In the genomic region with DNA sequence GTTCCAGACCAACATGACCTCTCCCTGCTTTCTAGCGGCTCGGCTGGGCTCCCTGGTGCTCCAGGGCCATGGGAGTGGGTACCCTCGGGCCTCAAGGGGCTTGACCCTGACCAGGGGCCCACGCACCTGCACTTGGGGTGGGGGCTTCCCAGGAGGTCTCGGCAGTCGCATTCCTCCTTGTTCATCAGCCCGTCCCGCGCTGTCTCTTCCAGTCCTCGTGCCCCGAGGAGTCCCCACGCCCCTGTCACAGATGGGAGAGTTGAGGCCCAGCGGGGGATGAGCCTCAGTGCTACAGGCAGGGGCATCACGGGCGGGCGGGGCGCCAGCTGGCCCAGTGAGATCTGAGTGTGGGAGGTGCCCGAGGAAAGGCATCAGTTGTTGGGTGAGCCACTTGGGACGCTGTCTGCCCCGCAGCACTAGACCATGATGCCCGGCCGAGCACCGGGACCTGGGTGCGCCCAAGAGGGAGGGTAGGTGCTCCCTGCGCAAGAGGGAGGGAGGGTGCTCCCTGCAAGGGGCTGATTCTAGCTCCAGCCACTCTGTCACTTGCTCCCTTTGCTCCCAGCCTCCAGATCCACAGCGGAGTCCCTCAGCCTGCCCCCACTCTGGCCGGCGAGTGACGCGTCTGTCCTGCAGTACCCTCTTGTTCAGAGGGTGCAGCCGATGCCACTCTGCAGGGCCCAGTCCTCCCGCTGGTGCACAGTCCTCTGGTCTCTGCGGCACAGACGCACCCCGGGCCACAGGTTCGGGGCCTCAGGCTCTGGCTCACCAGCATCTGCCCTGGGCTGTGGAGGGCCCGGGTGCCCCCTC, we compare ENCODE assay signal across 24 cellular contexts. TPM values are rescaled to one million over a fixed set of nuclear protein-coding genes. Genes with fewer than 3 reads are reported as not detected.
DNase-seq lines count a peak whose midpoint lies in the region; ATAC-seq and TF ChIP-seq lines count a peak whose summit lies in the region.
"Had no signal": no experiment of that assay in that cellular context is flagged by ENCODE, and none has a peak within 500 bp of the region (broad histone marks: within the 10 kb centered on the region; RNA-seq: fewer than 3 reads in every experiment).

No MANE protein-coding gene starts in this region.

- H3K4me1 ChIP-seq in IMR-90 (ENCODE audit: control insufficient read depth, insufficient read depth, low read length) = peaks cover 6% of the 10 kb centered on the region
- H3K4me1 ChIP-seq in SJSA1 (replicated peaks) = peaks cover 29% of the 10 kb centered on the region
- H3K4me1 ChIP-seq in neuronal stem cell (ENCODE audit: control insufficient read depth in 2 of 2, insufficient read depth in 1 of 2, low read depth in 1 of 2, low read length in 2 of 2) = no peaks in the 10 kb centered on the region
- H3K4me1 ChIP-seq: ascending aorta, prostate gland, transverse colon had no signal

- no peak overlapping the region for H3K4ac ChIP-seq in IMR-90 (ENCODE audit: low read depth, low read length)
- no peak overlapping the region for H3K4ac ChIP-seq in neuronal stem cell (ENCODE audit: low read length)

- no peak for TF ChIP-seq CTCF in IMR-90 (conservative IDR thresholded peaks at IDR 0.05; ENCODE audit: low read depth, low read length)
- TF ChIP-seq CTCF in mesothelial cell of epicardium (IDR thresholded peaks at IDR 0.05; ENCODE audit: unreplicated experiment) = no peak

- TF ChIP-seq POLR2A in IMR-90 (IDR thresholded peaks at IDR 0.05; ENCODE audit: low read depth, low read length) = no peak

- no peaks in the 10 kb centered on the region; the same call in 1 of the 2 replicates for H4K20me1 ChIP-seq in IMR-90 (ENCODE audit: insufficient read depth, low read length)

- dilution Hi-C loops in IMR-90 (cut with HindIII; ENCODE audit: low sequenced_read_pairs, unreplicated experiment) = no loop called here

- peak overlapping the region; percentile 81 for H2AFZ ChIP-seq in IMR-90 (replicated peaks; ENCODE audit: low read length, poor library complexity)
- no peak overlapping the region for H2AFZ ChIP-seq in neuronal stem cell (ENCODE audit: low read length)

- H3K14ac ChIP-seq in IMR-90 (replicated peaks; ENCODE audit: low read depth, low read length) = no peak overlapping the region
- H3K14ac ChIP-seq in neuronal stem cell (ENCODE audit: low read length) = peak overlapping the region; percentile 56

- in situ Hi-C loops in IMR-90 (cut with MboI; ENCODE audit: low sequenced_read_pairs) = no loop called here

- TF ChIP-seq RAD21 in IMR-90 (IDR thresholded peaks at IDR 0.05; ENCODE audit: low read length) = no peak

- H3K36me3 ChIP-seq in IMR-90 (ENCODE audit: control insufficient read depth, insufficient read depth, low read length) (no peaks in the 10 kb centered on the region), SJSA1 (no peaks in the 10 kb centered on the region), neuronal stem cell (replicated peaks in 1 of 2; ENCODE audit: control insufficient read depth in 2 of 2, insufficient read depth in 2 of 2, low read length in 2 of 2) (peaks cover 0 to 4% of the 10 kb centered on the region in 2 donors)
- H3K36me3 ChIP-seq: ascending aorta, neutrophil, prostate gland, transverse colon had no signal

- H4K5ac ChIP-seq in IMR-90 (ENCODE audit: low read depth, low read length) = no peak overlapping the region

- H3K18ac ChIP-seq in IMR-90 (ENCODE audit: low read depth, low read length) = no peak overlapping the region
- peak overlapping the region; percentile 64 for H3K18ac ChIP-seq in neuronal stem cell (ENCODE audit: low read length)

- H2BK15ac ChIP-seq in IMR-90 (ENCODE audit: low read depth, low read length) = no peak overlapping the region
- H2BK15ac ChIP-seq in neuronal stem cell (ENCODE audit: low read length) = peak overlapping the region; percentile 58

- no peaks in the 10 kb centered on the region for H3K79me1 ChIP-seq in IMR-90 (ENCODE audit: low read depth in 1 of 2, low read length in 2 of 2)
- H3K79me1 ChIP-seq in neuronal stem cell (ENCODE audit: low read depth, low read length) = no peaks in the 10 kb centered on the region

- peak overlapping the region; percentile 22 for H2BK12ac ChIP-seq in neuronal stem cell (ENCODE audit: low read length)

- H3K23ac ChIP-seq in IMR-90 (ENCODE audit: low read depth, low read length) (no peak overlapping the region), neuronal stem cell (ENCODE audit: low read depth, low read length, poor library complexity) (peak overlapping the region; percentile 12)

- no peak overlapping the region for H2AK9ac ChIP-seq in IMR-90 (replicated peaks; ENCODE audit: low read depth, low read length, poor library complexity)

- H4K8ac ChIP-seq in IMR-90 (ENCODE audit: low read depth in 2 of 2, low read length in 2 of 2) (0 out of 4 replicates have a peak overlapping the region, but pooled peaks of 1 of the 2 experiments have one; percentile 24), neuronal stem cell (ENCODE audit: low read depth, low read length) (peak overlapping the region; percentile 43)

- no peak overlapping the region for H3K56ac ChIP-seq in IMR-90 (ENCODE audit: extremely low read depth, insufficient read depth, low read length)

- intact Hi-C loops in IMR-90 (cut with micrococcal nuclease) = loop anchor here (2.0 kb wide), 1 partner anchor 149 kb away; no protein-coding TSS in a partner anchor

- no TSS peak for BruUV-seq in IMR-90 (replicated peaks; lab: Mats Ljungman, UMichigan)

- no peak overlapping the region for H2AK5ac ChIP-seq in IMR-90 (ENCODE audit: low read depth, low read length)
- peak overlapping the region; percentile 60 for H2AK5ac ChIP-seq in neuronal stem cell (ENCODE audit: low read depth, low read length)

- no peak overlapping the region for H2BK5ac ChIP-seq in IMR-90 (ENCODE audit: low read depth, low read length, poor library complexity, severe bottlenecking)
- no peak overlapping the region for H2BK5ac ChIP-seq in neuronal stem cell (ENCODE audit: low read length)

- H3K27me3 ChIP-seq in IMR-90 (ENCODE audit: control insufficient read depth, insufficient read depth, low read length) (peaks cover 12% of the 10 kb centered on the region; the same call in 1 of the 2 replicates), SJSA1 (replicated peaks) (no peaks in the 10 kb centered on the region), neuronal stem cell (ENCODE audit: control insufficient read depth in 3 of 3, insufficient read depth in 3 of 3, low read depth in 1 of 3, low read length in 3 of 3) (no peaks in the 10 kb centered on the region)
- H3K27me3 ChIP-seq: ascending aorta, neutrophil had no signal

- no peak overlapping the region for H2BK20ac ChIP-seq in IMR-90 (ENCODE audit: low read depth, low read length)

- H3K9me3 Mint-ChIP-seq in mesothelial cell of epicardium = no peaks in the 10 kb centered on the region
- H3K9me3 Mint-ChIP-seq: activated CD4-positive, alpha-beta T cell treated with anti-CD3 and anti-CD28 coated beads, Interleukin-2, amount 10 ng/mL, durations not matched to agents 7 days and 5 days; activated naive CD4-positive, alpha-beta T cell treated with anti-CD3 and anti-CD28 coated beads, Interleukin-2, amount 10 ng/mL, durations not matched to agents 7 days and 5 days had no signal

- POLR2A ChIA-PET in IMR-90 (lab: Charles Lee; ENCODE audit: unreplicated experiment) = no interaction called here

- no peak overlapping the region for H3K27ac Mint-ChIP-seq in mesothelial cell of epicardium
- H3K27ac Mint-ChIP-seq: activated CD4-positive, alpha-beta T cell treated with anti-CD3 and anti-CD28 coated beads, Interleukin-2, amount 10 ng/mL, durations not matched to agents 7 days and 5 days; activated naive CD4-positive, alpha-beta T cell treated with anti-CD3 and anti-CD28 coated beads, Interleukin-2, amount 10 ng/mL, durations not matched to agents 7 days and 5 days; T-helper 17 cell had no signal

- peaks cover 5% of the 10 kb centered on the region for H3K27me3 Mint-ChIP-seq in mesothelial cell of epicardium (ENCODE audit: low read depth)

- no peaks in the 10 kb centered on the region for H3K9me3 ChIP-seq in IMR-90 (ENCODE audit: control insufficient read depth, insufficient read depth, low read length)
- H3K9me3 ChIP-seq in SJSA1 (replicated peaks) = no peaks in the 10 kb centered on the region
- no peaks in the 10 kb centered on the region for H3K9me3 ChIP-seq in neuronal stem cell (replicated peaks in 1 of 2; ENCODE audit: control insufficient read depth in 2 of 2, insufficient read depth in 1 of 2, low read depth in 1 of 2, low read length in 2 of 2)
- H3K9me3 ChIP-seq: ascending aorta, neutrophil, prostate gland, transverse colon had no signal

- no peaks in the 10 kb centered on the region for H3K36me3 Mint-ChIP-seq in mesothelial cell of epicardium
- H3K36me3 Mint-ChIP-seq: activated naive CD4-positive, alpha-beta T cell treated with anti-CD3 and anti-CD28 coated beads, Interleukin-2, amount 10 ng/mL, durations not matched to agents 7 days and 5 days had no signal

- H2BK120ac ChIP-seq in IMR-90 (ENCODE audit: low read depth, low read length) (no peak overlapping the region), neuronal stem cell (ENCODE audit: low read depth, low read length) (no peak overlapping the region)

- no peak overlapping the region for H3K4me3 Mint-ChIP-seq in mesothelial cell of epicardium
- H3K4me3 Mint-ChIP-seq: activated CD4-positive, alpha-beta T cell treated with anti-CD3 and anti-CD28 coated beads, Interleukin-2, amount 10 ng/mL, durations not matched to agents 7 days and 5 days; activated naive CD4-positive, alpha-beta T cell treated with anti-CD3 and anti-CD28 coated beads, Interleukin-2, amount 10 ng/mL, durations not matched to agents 7 days and 5 days; T-helper 17 cell had no signal

- no peak overlapping the region for H3K27ac ChIP-seq in IMR-90 (ENCODE audit: insufficient read depth, low read length)
- H3K27ac ChIP-seq in SJSA1 = peak overlapping the region; percentile 83
- no peak overlapping the region for H3K27ac ChIP-seq in neuronal stem cell (replicated peaks; ENCODE audit: low read length)
- H3K27ac ChIP-seq: 22Rv1, ascending aorta, neutrophil, prostate gland, SK-N-MC, transverse colon, VCaP had no signal

- ATAC-seq in IMR-90 (ENCODE audit: low read depth) = no peak; the same call in 1 of the 2 replicates

- 87% methylated on average over 14 of the region's 37 CpGs; no CpG with 5 or more reads in 1 of the 2 experiments for WGBS in IMR-90 (ENCODE audit: extremely low coverage in 2 of 2, insufficient read length in 1 of 2), 2 experiments
- no CpG with 5 or more reads among the region's 37 CpGs for WGBS in neuronal stem cell (ENCODE audit: extremely low coverage in 2 of 2, insufficient read length in 2 of 2, insufficient replicate concordance in 1 of 2), 2 donors

- H4K91ac ChIP-seq in IMR-90 (ENCODE audit: insufficient read depth, low read depth, low read length) (no peak overlapping the region), neuronal stem cell (ENCODE audit: low read depth, low read length, poor library complexity) (peak overlapping the region; percentile 30)

- H3K4me3 ChIP-seq in IMR-90 (ENCODE audit: insufficient read depth, low read depth, low read length) = no peak overlapping the region
- H3K4me3 ChIP-seq in SJSA1 = peak overlapping the region; percentile 20
- no peak overlapping the region for H3K4me3 ChIP-seq in neuronal stem cell (ENCODE audit: low read length in 2 of 2)
- H3K4me3 ChIP-seq: ascending aorta, prostate gland, SK-N-MC, transverse colon had no signal

- no peak overlapping the region for H3K4me2 ChIP-seq in IMR-90 (ENCODE audit: low read depth, low read length)
- H3K4me2 ChIP-seq in neuronal stem cell (ENCODE audit: insufficient read depth, low read length, poor library complexity, severe bottlenecking) = no peak overlapping the region

- no peaks in the 10 kb centered on the region for H3K9me1 ChIP-seq in IMR-90 (ENCODE audit: insufficient read depth, low read length)

- H3K9ac ChIP-seq in IMR-90 (ENCODE audit: low read depth, low read length) = no peak overlapping the region
- H3K9ac ChIP-seq in neuronal stem cell (ENCODE audit: low read depth, low read length, poor library complexity) = no peak overlapping the region

- DNase-seq in DMS53 (lab: John Stamatoyannopoulos, UW) (peak; percentile 46), DMS53 treated with DMSO at 0.1 percent for 48 hours (lab: John Stamatoyannopoulos, UW; ENCODE audit: unreplicated experiment) (no peak), IMR-90 (no peak), SJSA1 (ENCODE audit: low read depth in 1 of 2, low spot score in 2 of 2) (no peak), neuronal stem cell (ENCODE audit: low spot score) (no peak), mesothelial cell of epicardium (ENCODE audit: low spot score in 2 of 2, unreplicated experiment in 2 of 2) (no peak), DMS153 (lab: John Stamatoyannopoulos, UW) (no peak), amygdala (lab: John Stamatoyannopoulos, UW) (no peak)
- DNase-seq: activated CD4-positive, alpha-beta T cell treated with anti-CD3 and anti-CD28 coated beads, Interleukin-2, amount 10 ng/mL, durations not matched to agents 7 days and 5 days; central memory CD4-positive, alpha-beta T cell; DMS79 treated with DMSO at 0.1 percent for 48 hours; kidney glomerular epithelial cell; NCI-H1436 treated with DMSO at 0.1 percent for 48 hours; NCI-H2171; RPMI8226; T-helper 17 cell had no signal

- CTCF ChIA-PET in IMR-90 (lab: Yijun Ruan, JAX) = no interaction called here

- no peaks in the 10 kb centered on the region for H3K4me1 Mint-ChIP-seq in mesothelial cell of epicardium
- H3K4me1 Mint-ChIP-seq: activated CD4-positive, alpha-beta T cell treated with anti-CD3 and anti-CD28 coated beads, Interleukin-2, amount 10 ng/mL, durations not matched to agents 7 days and 5 days; activated naive CD4-positive, alpha-beta T cell treated with anti-CD3 and anti-CD28 coated beads, Interleukin-2, amount 10 ng/mL, durations not matched to agents 7 days and 5 days had no signal

RNA-seq across cellular contexts. Expression of gene MMP17, which starts 23.8 kb away (rescaled TPM):
- total RNA-seq in IMR-90 (2012; rRNA removed) = 1.4 and 1.7 TPM in 2 replicates
- 11.8 and 15.9 TPM in 2 replicates for polyA plus RNA-seq in IMR-90 (2012; rRNA removed)
- 11.7 and 17.3 TPM in 2 replicates for polyA plus RNA-seq in IMR-90 (2012; cell fraction: cytosol; rRNA removed)
- polyA plus RNA-seq in IMR-90 (2012; cell fraction: nucleus; rRNA removed; ENCODE audit: low replicate concordance) = 14.0 and 49.8 TPM in 2 replicates
- total RNA-seq in SJSA1 (2014; rRNA removed; shearing (Covaris generic)) = 3.1 and 3.4 TPM in 2 replicates
- 4.2 TPM for polyA plus RNA-seq in neuronal stem cell (2013, experiment 1 of 2)
- 3.8 TPM for polyA plus RNA-seq in neuronal stem cell (2013, experiment 2 of 2)
- 1.8 to 2.0 TPM (median 1.9 TPM) in 3 replicates for total RNA-seq in mesothelial cell of epicardium

RNA-seq across cellular contexts. Expression of gene ULK1, which starts 42.5 kb away (rescaled TPM):
- total RNA-seq in IMR-90 (2012; rRNA removed) (1.8 and 1.9 TPM in 2 replicates), mesothelial cell of epicardium (88.8 to 104 TPM (median 93.0 TPM) in 3 replicates)
- 19.2 and 20.0 TPM in 2 replicates for polyA plus RNA-seq in IMR-90 (2012; rRNA removed)
- 7.8 and 17.2 TPM in 2 replicates for polyA plus RNA-seq in IMR-90 (2012; cell fraction: cytosol; rRNA removed)
- 80.3 and 166 TPM in 2 replicates for polyA plus RNA-seq in IMR-90 (2012; cell fraction: nucleus; rRNA removed; ENCODE audit: low replicate concordance)
- total RNA-seq in SJSA1 (2014; rRNA removed; shearing (Covaris generic)) = 1.5 and 2.9 TPM in 2 replicates
- 21.6 TPM for polyA plus RNA-seq in neuronal stem cell (2013, experiment 1 of 2)
- 22.4 TPM for polyA plus RNA-seq in neuronal stem cell (2013, experiment 2 of 2)

Comparison
In these comparisons a context has a peak if more than half of its experiments do, and no peak if none do; other contexts are left out.
1. RNA of gene ULK1, which starts 42.5 kb away (total RNA-seq): 88.8 to 104 TPM in mesothelial cell of epicardium; 1.5 to 2.9 TPM in SJSA1 and 1.8 to 1.9 TPM in IMR-90; every median in the first group is over 10 times any median in the second.